In the genomic region with DNA sequence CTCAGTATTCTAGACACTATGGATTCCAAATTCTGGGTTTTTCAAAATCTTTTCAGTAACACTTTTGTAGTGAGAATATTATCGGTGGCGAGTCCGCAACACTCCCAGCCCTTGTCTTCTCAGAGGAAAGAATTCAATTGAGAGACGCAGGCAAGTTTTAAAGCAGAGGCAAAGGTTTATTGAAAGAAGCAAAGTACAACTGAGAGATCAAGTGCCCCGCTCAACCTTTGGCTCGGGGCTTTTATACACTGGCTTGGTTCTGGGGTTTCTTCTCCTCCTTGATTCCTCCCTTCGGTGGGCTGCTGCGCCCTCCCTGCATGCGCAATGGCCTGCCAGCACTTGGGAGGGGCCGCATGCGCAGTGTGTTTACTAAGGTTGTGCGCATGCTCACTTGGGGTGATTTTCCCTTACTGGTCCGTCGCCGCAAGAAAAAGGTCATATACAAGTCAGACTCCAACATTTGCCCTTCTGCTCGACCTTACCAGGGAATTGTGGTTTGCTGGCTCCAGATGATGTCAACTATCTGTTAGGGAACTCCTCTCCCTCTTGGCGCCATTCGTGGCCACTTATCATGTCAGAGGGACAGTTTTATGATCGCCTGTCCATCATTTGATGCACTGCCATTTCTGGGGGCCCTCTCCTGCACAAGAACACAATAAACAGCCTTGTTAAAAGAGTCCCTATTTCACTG, we compare ENCODE assay signal across 1 cellular context.
TF ChIP-seq lines count a peak whose summit lies in the region.

No MANE protein-coding gene starts in this region.

TF ChIP-seq in H1, 55 proteins besides CTCF, POLR2A, EP300 and RAD21:
- TF ChIP-seq, protein P1, sequence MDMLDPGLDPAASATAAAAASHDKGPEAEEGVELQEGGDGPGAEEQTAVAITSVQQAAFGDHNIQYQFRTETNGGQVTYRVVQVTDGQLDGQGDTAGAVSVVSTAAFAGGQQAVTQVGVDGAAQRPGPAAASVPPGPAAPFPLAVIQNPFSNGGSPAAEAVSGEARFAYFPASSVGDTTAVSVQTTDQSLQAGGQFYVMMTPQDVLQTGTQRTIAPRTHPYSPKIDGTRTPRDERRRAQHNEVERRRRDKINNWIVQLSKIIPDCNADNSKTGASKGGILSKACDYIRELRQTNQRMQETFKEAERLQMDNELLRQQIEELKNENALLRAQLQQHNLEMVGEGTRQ (IDR thresholded peaks at IDR 0.05; ENCODE audit: low read length) = no peak
- TF ChIP-seq KDM1A (IDR thresholded peaks at IDR 0.05; ENCODE audit: borderline replicate concordance, low read length) (no peak), CREB1 (IDR thresholded peaks at IDR 0.05) (no peak), RFX5 (IDR thresholded peaks at IDR 0.05; ENCODE audit: borderline replicate concordance, low read depth, low read length) (no peak), CTBP2 (IDR thresholded peaks at IDR 0.05; ENCODE audit: borderline replicate concordance, insufficient read depth, insufficient read length, low read length) (no peak), NRF1 (IDR thresholded peaks at IDR 0.05; ENCODE audit: low read depth, low read length) (no peak)
